19 cellular contexts compared by ENCODE assay signal in genomic region chr1:70518106-70518505, GRCh38.
A peak's percentile ranks its signal among the peaks of the same experiment; 100 is the strongest.
DNase-seq lines count a peak whose midpoint lies in the region; ATAC-seq, FAIRE-seq and TF ChIP-seq lines count a peak whose summit lies in the region.
"Had no signal": no experiment of that assay in that cellular context is flagged by ENCODE, and none has a peak within 500 bp of the region (broad histone marks: within the 10 kb centered on the region; RNA-seq: fewer than 3 reads in every experiment).

No MANE protein-coding gene starts in this region.

- no peak overlapping the region for H3K14ac ChIP-seq in H1 (ENCODE audit: insufficient read length)

- TF ChIP-seq RAD21 in H1 (IDR thresholded peaks at IDR 0.05 in 1 of 2, conservative IDR thresholded peaks at IDR 0.05 in 1 of 2; ENCODE audit: low read depth in 2 of 2, low read length in 2 of 2): no peak

- CTCF ChIA-PET in H1 (lab: Charles Lee; ENCODE audit: partially characterized antibody): interaction anchor here (1.4 to 2.5 kb wide), 2 partner anchors 10 to 532 kb away, joined by 3 to 9 read pairs; no protein-coding TSS in a partner anchor

- no peak for TF ChIP-seq EP300 in H1 (IDR thresholded peaks at IDR 0.05; ENCODE audit: borderline replicate concordance in 1 of 2, low read depth in 2 of 2, low read length in 2 of 2)

- H2AFZ ChIP-seq in H1 (ENCODE audit: low read length): peak overlapping the region; percentile 35; the same call in 1 of the 2 replicates

- H2BK15ac ChIP-seq in H1 (ENCODE audit: low read length): no peak overlapping the region

- H4K8ac ChIP-seq in H1 (ENCODE audit: extremely low read depth, insufficient read depth, low read length): no peak overlapping the region

- no peak overlapping the region for H4K91ac ChIP-seq in H1 (replicated peaks; ENCODE audit: insufficient read length, low read length)

- no peak overlapping the region for H3K4ac ChIP-seq in H1 (replicated peaks; ENCODE audit: insufficient read length, low read depth, low read length)

- H3K9me3 ChIP-seq in H1 (ENCODE audit: insufficient read depth in 2 of 2, low read depth in 1 of 2, low read length in 1 of 2) (no peaks in the 10 kb centered on the region), BE2C (no peaks in the 10 kb centered on the region)
- H3K9me3 ChIP-seq: SJCRH30 had no signal

- no peak overlapping the region for H2BK5ac ChIP-seq in H1 (ENCODE audit: low read depth, low read length)

- DNase-seq in H1 (ENCODE audit: low read depth in 1 of 2, low spot score in 2 of 2): no peak
- DNase-seq in dedifferentiated amniotic fluid mesenchymal stem cell (ENCODE audit: extremely low spot score): no peak
- DNase-seq in DMS79 treated with DMSO at 0.1 percent for 48 hours (lab: John Stamatoyannopoulos, UW): no peak
- DNase-seq in BE2C: no peak
- DNase-seq: activated CD4-positive, alpha-beta T cell treated with anti-CD3 and anti-CD28 coated beads for 48 hours; activated CD8-positive, alpha-beta memory T cell treated with anti-CD3 and anti-CD28 coated beads, Interleukin-2, amount 50 U/mL, for 48 hours; AML-193; Calu3; foreskin fibroblast; NCI-H146; NCI-H2227 treated with DMSO at 0.1 percent for 48 hours; nucleus accumbens; SJCRH30; stimulated activated CD4-positive, alpha-beta T cell treated with anti-CD3 and anti-CD28 coated beads, Interleukin-2, amount 100 ng/mL, for 48 hours; T-helper 9 cell had no signal

- H3K4me3 ChIP-seq in H1 (ENCODE audit: extremely low read depth in 1 of 4, insufficient read depth in 2 of 4, low read depth in 3 of 4, low read length in 4 of 4): no peak overlapping the region
- H3K4me3 ChIP-seq in BE2C (ENCODE audit: low read depth, low read length): no peak overlapping the region
- H3K4me3 ChIP-seq: SJCRH30 had no signal

- H4K20me1 ChIP-seq in H1 (replicated peaks in 1 of 2; ENCODE audit: control insufficient read depth in 1 of 2, insufficient read depth in 2 of 2, low read length in 2 of 2): no peaks in the 10 kb centered on the region

- no peak overlapping the region for H2BK120ac ChIP-seq in H1 (replicated peaks; ENCODE audit: low read depth, low read length)

- no peak overlapping the region for H3K56ac ChIP-seq in H1 (replicated peaks; ENCODE audit: insufficient read length, low read depth, low read length)

- H3K36me3 ChIP-seq in H1 (ENCODE audit: control insufficient read depth in 2 of 4, insufficient read depth in 4 of 4, low read length in 3 of 4) (no peaks in the 10 kb centered on the region), BE2C (no peaks in the 10 kb centered on the region)
- H3K36me3 ChIP-seq: SJCRH30 had no signal

- H3K23me2 ChIP-seq in H1 (ENCODE audit: low read depth, low read length): no peaks in the 10 kb centered on the region

- peak; percentile 10 for ATAC-seq in GM18867 (IDR thresholded peaks at IDR 0.05; ENCODE audit: unreplicated experiment)
- peak; percentile 34 for ATAC-seq in GM21529 (IDR thresholded peaks at IDR 0.05; ENCODE audit: unreplicated experiment)
- peak; percentile 27 for ATAC-seq in HG03442 (IDR thresholded peaks at IDR 0.05; ENCODE audit: unreplicated experiment)

- no peak for FAIRE-seq in H1 (lab: Jason Lieb, UNC)
- FAIRE-seq: astrocyte had no signal

- POLR2A ChIA-PET in H1 (lab: Charles Lee; ENCODE audit: partially characterized antibody): no interaction called here

- H2BK20ac ChIP-seq in H1 (ENCODE audit: low read length): no peak overlapping the region

- no peak overlapping the region for H3K9ac ChIP-seq in H1 (replicated peaks in 1 of 4; ENCODE audit: extremely low read depth in 1 of 4, low read depth in 3 of 4, low read length in 3 of 4)

- no peak for TF ChIP-seq POLR2A in H1 (IDR thresholded peaks at IDR 0.05; ENCODE audit: control extremely low read depth in 1 of 2, low read depth in 2 of 2, low read length in 2 of 2)

- no peak overlapping the region for H3K4me2 ChIP-seq in H1 (ENCODE audit: insufficient read depth in 1 of 2, low read depth in 2 of 2, low read length in 2 of 2)

- no peak overlapping the region for H3K18ac ChIP-seq in H1 (ENCODE audit: extremely low read depth, low read length)

- no peak overlapping the region for H3K23ac ChIP-seq in H1 (ENCODE audit: insufficient read length)

- H3K27ac ChIP-seq in H1 (ENCODE audit: low read depth, low read length): no peak overlapping the region
- H3K27ac ChIP-seq: SJCRH30 had no signal

- H3K79me2 ChIP-seq in H1 (ENCODE audit: control insufficient read depth in 1 of 2, insufficient read depth in 2 of 2, low read length in 2 of 2): no peaks in the 10 kb centered on the region

- WGBS in H1 (ENCODE audit: extremely low coverage in 1 of 2, insufficient coverage in 1 of 2, insufficient read length in 1 of 2, insufficient replicate concordance in 2 of 2, low coverage in 1 of 2, low lambda C conversion rate in 2 of 2, missing lambda C conversion rate in 1 of 2), 2 experiments: 88% methylated on average over 1 of the region's 1 CpG; no CpG with 5 or more reads in 1 of the 2 experiments

- no peaks in the 10 kb centered on the region for H3K79me1 ChIP-seq in H1 (ENCODE audit: low read depth, low read length)

- no peaks in the 10 kb centered on the region for H3K4me1 ChIP-seq in H1 (replicated peaks in 1 of 4; ENCODE audit: control insufficient read depth in 3 of 4, insufficient read depth in 4 of 4, low read length in 3 of 4)
- no peaks in the 10 kb centered on the region for H3K4me1 ChIP-seq in BE2C
- H3K4me1 ChIP-seq: SJCRH30 had no signal

- H3K27me3 ChIP-seq in H1 (replicated peaks in 1 of 4; ENCODE audit: control insufficient read depth in 3 of 4, extremely low read depth in 1 of 4, insufficient read depth in 3 of 4, low read length in 3 of 4) (no peaks in the 10 kb centered on the region), BE2C (no peaks in the 10 kb centered on the region)
- H3K27me3 ChIP-seq: SJCRH30 had no signal

- H4K5ac ChIP-seq in H1 (ENCODE audit: insufficient read length, low read depth, low read length): no peak overlapping the region

- no peak for TF ChIP-seq CTCF in H1 (IDR thresholded peaks at IDR 0.05; ENCODE audit: control extremely low read depth in 1 of 3, insufficient read depth in 1 of 3, low read depth in 1 of 3, low read length in 3 of 3)
- TF ChIP-seq CTCF in BE2C (IDR thresholded peaks at IDR 0.05; ENCODE audit: low read depth, low read length): no peak

- H2BK12ac ChIP-seq in H1 (ENCODE audit: low read depth, low read length): no peak overlapping the region

- H2AK5ac ChIP-seq in H1 (ENCODE audit: low read depth, low read length): no peak overlapping the region

TF ChIP-seq in H1, 55 proteins besides CTCF, POLR2A, EP300 and RAD21:
- TF ChIP-seq EZH2 (IDR thresholded peaks at IDR 0.05; ENCODE audit: low read depth, low read length, severe bottlenecking) (no peak), ZNF274 (IDR thresholded peaks at IDR 0.05; ENCODE audit: borderline replicate concordance, extremely low read depth, low read length) (no peak), SRF (IDR thresholded peaks at IDR 0.05; ENCODE audit: low read depth, low read length) (no peak), FOSL1 (IDR thresholded peaks at IDR 0.05; ENCODE audit: insufficient read depth, low read depth, low read length) (no peak), GABPA (IDR thresholded peaks at IDR 0.05; ENCODE audit: borderline replicate concordance, insufficient read depth, low read length) (no peak), KDM1A (IDR thresholded peaks at IDR 0.05; ENCODE audit: borderline replicate concordance, low read length) (no peak), YY1 (IDR thresholded peaks at IDR 0.05; ENCODE audit: low read depth, low read length) (no peak), BACH1 (IDR thresholded peaks at IDR 0.05; ENCODE audit: low read length) (no peak), CBX5 (IDR thresholded peaks at IDR 0.05; ENCODE audit: low read depth, low read length) (no peak), RFX5 (IDR thresholded peaks at IDR 0.05; ENCODE audit: borderline replicate concordance, low read depth, low read length) (no peak)
